ENCODE assay signal across 13 cellular contexts in genomic region chr3:149639093-149639486, GRCh38. TPM values are rescaled to one million over a fixed set of nuclear protein-coding genes. Genes with fewer than 3 reads are reported as not detected.
DNase-seq lines count a peak whose midpoint lies in the region; ATAC-seq and TF ChIP-seq lines count a peak whose summit lies in the region.
"Had no signal": no experiment of that assay in that cellular context is flagged by ENCODE, and none has a peak within 500 bp of the region (broad histone marks: within the 10 kb centered on the region; RNA-seq: fewer than 3 reads in every experiment).

No MANE protein-coding gene starts in this region.

- H3K9me3 ChIP-seq in liver (ENCODE audit: control insufficient read depth in 4 of 4, low read length in 3 of 4) = no peaks in the 10 kb centered on the region
- no peaks in the 10 kb centered on the region for H3K9me3 ChIP-seq in smooth muscle cell (replicated peaks; ENCODE audit: low read depth)
- H3K9me3 ChIP-seq: thyroid gland had no signal

- no peaks in the 10 kb centered on the region for H3K27me3 Mint-ChIP-seq in chondrocyte (ENCODE audit: low read depth)
- H3K27me3 Mint-ChIP-seq in glutamatergic neuron (ENCODE audit: unreplicated experiment) = no peaks in the 10 kb centered on the region
- peaks cover 2 to 6% (median 5%) of the 10 kb centered on the region in 3 donors for H3K27me3 Mint-ChIP-seq in immature natural killer cell (ENCODE audit: low read depth in 3 of 3)

- H3F3A ChIP-seq in smooth muscle cell (ENCODE audit: low read depth) = no peaks in the 10 kb centered on the region

- H3K4me1 Mint-ChIP-seq in chondrocyte (ENCODE audit: low read depth) (peaks cover 64% of the 10 kb centered on the region), glutamatergic neuron (ENCODE audit: low read depth, unreplicated experiment) (peaks cover 4% of the 10 kb centered on the region), immature natural killer cell (no peaks in the 10 kb centered on the region)

- H3K9ac ChIP-seq in liver (ENCODE audit: low read depth in 1 of 2, low read length in 2 of 2) = peak overlapping the region in 1 of 2 donors; percentile 50
- H3K9ac ChIP-seq in smooth muscle cell (ENCODE audit: low read depth) = no peak overlapping the region

- peaks cover 100% of the 10 kb centered on the region for H3K79me2 ChIP-seq in smooth muscle cell (ENCODE audit: low read depth)

- H3K4me3 Mint-ChIP-seq in chondrocyte (ENCODE audit: unreplicated experiment) = peak overlapping the region; percentile 35
- no peak overlapping the region for H3K4me3 Mint-ChIP-seq in glutamatergic neuron (ENCODE audit: unreplicated experiment)
- H3K4me3 Mint-ChIP-seq in immature natural killer cell = no peak overlapping the region
- H3K4me3 Mint-ChIP-seq: activated naive CD8-positive, alpha-beta T cell; CD8-positive, alpha-beta T cell had no signal

- no peak for TF ChIP-seq RAD21 in liver (IDR thresholded peaks at IDR 0.05)

- no peak for DNase-seq in HFF-Myc (ENCODE audit: extremely low read depth, low read depth)
- DNase-seq in chondrocyte (ENCODE audit: low spot score) = no peak
- DNase-seq in smooth muscle cell (lab: John Stamatoyannopoulos, UW; ENCODE audit: unreplicated experiment) = no peak
- DNase-seq in NAMALWA (ENCODE audit: low spot score) = no peak
- no peak for DNase-seq in glutamatergic neuron
- DNase-seq in immature natural killer cell = no peak
- DNase-seq: CD8-positive, alpha-beta T cell; NCI-H1930; T1000; thyroid gland had no signal

- TF ChIP-seq CTCF in HFF-Myc (IDR thresholded peaks at IDR 0.05; ENCODE audit: low read depth, low read length, missing control alignments) (no peak), chondrocyte (IDR thresholded peaks at IDR 0.05) (no peak), liver (IDR thresholded peaks at IDR 0.05; ENCODE audit: low read depth, low read length, missing input control) (no peak), smooth muscle cell (IDR thresholded peaks at IDR 0.05; ENCODE audit: borderline replicate concordance, insufficient read depth, poor library complexity, severe bottlenecking) (no peak), glutamatergic neuron (IDR thresholded peaks at IDR 0.05; ENCODE audit: partially characterized antibody, unreplicated experiment) (no peak)

- peak overlapping the region; percentile 28 to 54 for H3K27ac ChIP-seq in liver (ENCODE audit: low read depth in 1 of 2, low read length in 2 of 2)
- peak overlapping the region; percentile 52 for H3K27ac ChIP-seq in smooth muscle cell (ENCODE audit: low read depth)

- no peak for ATAC-seq in HG03039 (IDR thresholded peaks at IDR 0.05; ENCODE audit: unreplicated experiment)
- ATAC-seq: CD8-positive, alpha-beta T cell had no signal

- H3K4me1 ChIP-seq in liver (ENCODE audit: control insufficient read depth in 4 of 4, insufficient read depth in 4 of 4, low read length in 3 of 4) (peaks cover 10 to 52% (median 38%) of the 10 kb centered on the region in 4 donors), smooth muscle cell (ENCODE audit: low read depth) (peaks cover 14% of the 10 kb centered on the region)

- no peak overlapping the region for H2AFZ ChIP-seq in smooth muscle cell (ENCODE audit: low read depth)

- peak overlapping the region; percentile 27 for H3K4me3 ChIP-seq in HFF-Myc (replicated peaks; ENCODE audit: low read depth, low read length)
- H3K4me3 ChIP-seq in liver (ENCODE audit: low read depth in 1 of 3, low read length in 3 of 3) = peak overlapping the region in 1 of 3 donors; percentile 30
- peak overlapping the region; percentile 29 for H3K4me3 ChIP-seq in smooth muscle cell
- H3K4me3 ChIP-seq: thyroid gland had no signal

- peaks cover 98% of the 10 kb centered on the region for H4K20me1 ChIP-seq in smooth muscle cell (ENCODE audit: low read depth)

- no peaks in the 10 kb centered on the region for H3K36me3 ChIP-seq in liver (ENCODE audit: control insufficient read depth in 4 of 4, insufficient read depth in 3 of 4, low read depth in 1 of 4, low read length in 3 of 4)
- H3K36me3 ChIP-seq in smooth muscle cell (ENCODE audit: low read depth) = no peaks in the 10 kb centered on the region
- H3K36me3 ChIP-seq: thyroid gland had no signal

- H3K36me3 Mint-ChIP-seq in chondrocyte (ENCODE audit: low read depth) = peaks cover 2% of the 10 kb centered on the region
- no peaks in the 10 kb centered on the region for H3K36me3 Mint-ChIP-seq in glutamatergic neuron (ENCODE audit: unreplicated experiment)
- no peaks in the 10 kb centered on the region for H3K36me3 Mint-ChIP-seq in immature natural killer cell
- H3K36me3 Mint-ChIP-seq: activated naive CD8-positive, alpha-beta T cell; CD8-positive, alpha-beta T cell had no signal

- WGBS in liver = 82% methylated on average over 2 of the region's 2 CpGs
- 97% methylated on average over 2 of the region's 2 CpGs for WGBS in smooth muscle cell (ENCODE audit: low lambda C conversion rate)

- no peaks in the 10 kb centered on the region for H3K27me3 ChIP-seq in liver (ENCODE audit: control insufficient read depth in 4 of 4, insufficient read depth in 4 of 4, low read length in 3 of 4)
- no peaks in the 10 kb centered on the region for H3K27me3 ChIP-seq in smooth muscle cell (ENCODE audit: low read depth)
- H3K27me3 ChIP-seq: thyroid gland had no signal

- H3K27ac Mint-ChIP-seq in chondrocyte (ENCODE audit: unreplicated experiment) (peak overlapping the region; percentile 82), glutamatergic neuron (ENCODE audit: unreplicated experiment) (no peak overlapping the region), immature natural killer cell (no peak overlapping the region)
- H3K27ac Mint-ChIP-seq: activated naive CD8-positive, alpha-beta T cell; CD8-positive, alpha-beta T cell had no signal

- H3K9me3 Mint-ChIP-seq in chondrocyte (ENCODE audit: low read depth) (no peaks in the 10 kb centered on the region), glutamatergic neuron (ENCODE audit: unreplicated experiment) (no peaks in the 10 kb centered on the region), immature natural killer cell (peaks cover 0 to 1% (median 0%) of the 10 kb centered on the region in 6 donors)
- H3K9me3 Mint-ChIP-seq: CD8-positive, alpha-beta T cell had no signal

- H3K4me2 ChIP-seq in smooth muscle cell = peak overlapping the region; percentile 59

TF ChIP-seq in liver, 16 proteins besides CTCF, POLR2A, EP300 and RAD21:
- TF ChIP-seq ZBTB33 (IDR thresholded peaks at IDR 0.05) (no peak), YY1 (IDR thresholded peaks at IDR 0.05) (no peak), SP1 (IDR thresholded peaks at IDR 0.05) (no peak), TAF1 (conservative IDR thresholded peaks at IDR 0.05) (no peak), MAX (IDR thresholded peaks at IDR 0.05) (no peak), GABPA (IDR thresholded peaks at IDR 0.05 in 1 of 2, conservative IDR thresholded peaks at IDR 0.05 in 1 of 2) (no peak), HNF4A (conservative IDR thresholded peaks at IDR 0.05) (no peak), JUND (IDR thresholded peaks at IDR 0.05) (no peak), NR2F2 (IDR thresholded peaks at IDR 0.05) (no peak), ATF3 (IDR thresholded peaks at IDR 0.05) (no peak), RXRA (IDR thresholded peaks at IDR 0.05) (no peak), EGR1 (IDR thresholded peaks at IDR 0.05; ENCODE audit: low read depth in 2 of 2) (no peak), FOXA2 (IDR thresholded peaks at IDR 0.05) (no peak), FOXA1 (IDR thresholded peaks at IDR 0.05) (no peak)

RNA-seq across cellular contexts. Expression of gene WWTR1, which starts 18.7 kb away (rescaled TPM):
- total RNA-seq in chondrocyte (107 to 121 TPM (median 111 TPM) in 3 replicates), liver (10 to 100 TPM in 1 of 2 donors, 1 to 10 TPM in 1; 4.5 to 11.8 TPM), smooth muscle cell (54.3 and 55.6 TPM in 2 replicates), glutamatergic neuron (ENCODE audit: unreplicated experiment) (2.3 TPM)
- polyA plus RNA-seq in liver (1 to 10 TPM; 8.9 to 9.2 TPM), smooth muscle cell (38.4 and 43.7 TPM in 2 replicates), immature natural killer cell (not detected)
